Comparison of ENCODE assay signal across 1 cellular context in the genomic region with DNA sequence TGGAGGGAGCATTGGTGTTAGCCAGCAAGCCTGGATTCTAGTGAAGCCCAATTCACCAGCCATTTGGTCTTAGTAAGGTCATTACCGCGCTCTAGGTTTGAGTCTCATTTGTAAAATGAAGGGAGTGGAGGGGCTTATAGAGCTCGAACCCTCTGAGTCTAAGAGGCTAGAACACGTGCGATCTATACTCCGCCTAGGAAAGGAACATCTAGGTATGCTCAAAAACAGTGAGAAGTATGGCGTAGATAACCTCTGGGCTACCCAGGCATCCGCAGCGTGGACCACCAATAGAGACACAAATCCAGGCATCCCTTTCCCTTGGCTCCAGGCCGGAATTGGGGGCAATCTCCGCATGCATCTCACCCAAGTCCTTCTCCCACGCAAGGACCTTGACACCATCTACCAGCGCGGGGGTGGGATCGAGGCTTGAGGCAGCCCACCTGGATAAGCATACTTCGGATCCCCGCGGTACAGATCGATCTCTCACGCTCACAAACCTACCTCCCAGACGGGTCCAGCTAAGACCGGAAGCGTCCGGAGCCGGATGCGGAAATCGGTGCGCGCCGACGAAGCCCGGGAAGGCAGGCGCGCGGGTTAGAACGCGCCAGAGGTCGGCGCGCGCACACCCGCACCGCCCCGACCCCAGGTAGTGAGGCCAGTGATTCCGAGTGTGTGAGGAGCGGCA.
A peak's percentile ranks its signal among the peaks of the same experiment; 100 is the strongest.
TF ChIP-seq lines count a peak whose summit lies in the region.

A gene (plus strand): TSS at position 556 of the 685 bp plus-strand sequence. CDS start 636 bp downstream, outside the sequence.

TF ChIP-seq in A549, 52 proteins besides CTCF, POLR2A, EP300 and RAD21 (continued from another document):
- TF ChIP-seq, protein P1, sequence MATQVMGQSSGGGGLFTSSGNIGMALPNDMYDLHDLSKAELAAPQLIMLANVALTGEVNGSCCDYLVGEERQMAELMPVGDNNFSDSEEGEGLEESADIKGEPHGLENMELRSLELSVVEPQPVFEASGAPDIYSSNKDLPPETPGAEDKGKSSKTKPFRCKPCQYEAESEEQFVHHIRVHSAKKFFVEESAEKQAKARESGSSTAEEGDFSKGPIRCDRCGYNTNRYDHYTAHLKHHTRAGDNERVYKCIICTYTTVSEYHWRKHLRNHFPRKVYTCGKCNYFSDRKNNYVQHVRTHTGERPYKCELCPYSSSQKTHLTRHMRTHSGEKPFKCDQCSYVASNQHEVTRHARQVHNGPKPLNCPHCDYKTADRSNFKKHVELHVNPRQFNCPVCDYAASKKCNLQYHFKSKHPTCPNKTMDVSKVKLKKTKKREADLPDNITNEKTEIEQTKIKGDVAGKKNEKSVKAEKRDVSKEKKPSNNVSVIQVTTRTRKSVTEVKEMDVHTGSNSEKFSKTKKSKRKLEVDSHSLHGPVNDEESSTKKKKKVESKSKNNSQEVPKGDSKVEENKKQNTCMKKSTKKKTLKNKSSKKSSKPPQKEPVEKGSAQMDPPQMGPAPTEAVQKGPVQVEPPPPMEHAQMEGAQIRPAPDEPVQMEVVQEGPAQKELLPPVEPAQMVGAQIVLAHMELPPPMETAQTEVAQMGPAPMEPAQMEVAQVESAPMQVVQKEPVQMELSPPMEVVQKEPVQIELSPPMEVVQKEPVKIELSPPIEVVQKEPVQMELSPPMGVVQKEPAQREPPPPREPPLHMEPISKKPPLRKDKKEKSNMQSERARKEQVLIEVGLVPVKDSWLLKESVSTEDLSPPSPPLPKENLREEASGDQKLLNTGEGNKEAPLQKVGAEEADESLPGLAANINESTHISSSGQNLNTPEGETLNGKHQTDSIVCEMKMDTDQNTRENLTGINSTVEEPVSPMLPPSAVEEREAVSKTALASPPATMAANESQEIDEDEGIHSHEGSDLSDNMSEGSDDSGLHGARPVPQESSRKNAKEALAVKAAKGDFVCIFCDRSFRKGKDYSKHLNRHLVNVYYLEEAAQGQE (IDR thresholded peaks at IDR 0.05) = no peak; the same call in 1 of the 2 replicates
- no peak for TF ChIP-seq ESRRA (IDR thresholded peaks at IDR 0.05; ENCODE audit: borderline replicate concordance, low read length)
- TF ChIP-seq, protein P2, sequence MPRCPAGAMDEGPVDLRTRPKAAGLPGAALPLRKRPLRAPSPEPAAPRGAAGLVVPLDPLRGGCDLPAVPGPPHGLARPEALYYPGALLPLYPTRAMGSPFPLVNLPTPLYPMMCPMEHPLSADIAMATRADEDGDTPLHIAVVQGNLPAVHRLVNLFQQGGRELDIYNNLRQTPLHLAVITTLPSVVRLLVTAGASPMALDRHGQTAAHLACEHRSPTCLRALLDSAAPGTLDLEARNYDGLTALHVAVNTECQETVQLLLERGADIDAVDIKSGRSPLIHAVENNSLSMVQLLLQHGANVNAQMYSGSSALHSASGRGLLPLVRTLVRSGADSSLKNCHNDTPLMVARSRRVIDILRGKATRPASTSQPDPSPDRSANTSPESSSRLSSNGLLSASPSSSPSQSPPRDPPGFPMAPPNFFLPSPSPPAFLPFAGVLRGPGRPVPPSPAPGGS (IDR thresholded peaks at IDR 0.05) = peak; percentile 92; the same call in 1 of the 3 replicates
- no peak for TF ChIP-seq RARB (CRISPR knock-in tag; IDR thresholded peaks at IDR 0.05)
- TF ChIP-seq GATA3 (IDR thresholded peaks at IDR 0.05; ENCODE audit: borderline replicate concordance) = no peak
- no peak for TF ChIP-seq BHLHE40 (IDR thresholded peaks at IDR 0.05; ENCODE audit: low read depth, low read length)
- TF ChIP-seq CEBPB (IDR thresholded peaks at IDR 0.05) = no peak
- TF ChIP-seq ZNF302 (CRISPR knock-in tag; IDR thresholded peaks at IDR 0.05) = no peak
- TF ChIP-seq FOXS1 (CRISPR knock-in tag; IDR thresholded peaks at IDR 0.05) = no peak
- TF ChIP-seq, protein P3, sequence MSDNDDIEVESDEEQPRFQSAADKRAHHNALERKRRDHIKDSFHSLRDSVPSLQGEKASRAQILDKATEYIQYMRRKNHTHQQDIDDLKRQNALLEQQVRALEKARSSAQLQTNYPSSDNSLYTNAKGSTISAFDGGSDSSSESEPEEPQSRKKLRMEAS (IDR thresholded peaks at IDR 0.05) = peak; percentile 14; the same call in 1 of the 2 replicates
- TF ChIP-seq, protein P4, sequence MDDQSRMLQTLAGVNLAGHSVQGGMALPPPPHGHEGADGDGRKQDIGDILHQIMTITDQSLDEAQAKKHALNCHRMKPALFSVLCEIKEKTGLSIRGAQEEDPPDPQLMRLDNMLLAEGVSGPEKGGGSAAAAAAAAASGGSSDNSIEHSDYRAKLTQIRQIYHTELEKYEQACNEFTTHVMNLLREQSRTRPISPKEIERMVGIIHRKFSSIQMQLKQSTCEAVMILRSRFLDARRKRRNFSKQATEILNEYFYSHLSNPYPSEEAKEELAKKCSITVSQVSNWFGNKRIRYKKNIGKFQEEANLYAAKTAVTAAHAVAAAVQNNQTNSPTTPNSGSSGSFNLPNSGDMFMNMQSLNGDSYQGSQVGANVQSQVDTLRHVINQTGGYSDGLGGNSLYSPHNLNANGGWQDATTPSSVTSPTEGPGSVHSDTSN (IDR thresholded peaks at IDR 0.05) = no peak
- no peak for TF ChIP-seq HOXA7 (CRISPR knock-in tag; IDR thresholded peaks at IDR 0.05)
- no peak for TF ChIP-seq ZC3H11A (IDR thresholded peaks at IDR 0.05)
- TF ChIP-seq, protein P5, sequence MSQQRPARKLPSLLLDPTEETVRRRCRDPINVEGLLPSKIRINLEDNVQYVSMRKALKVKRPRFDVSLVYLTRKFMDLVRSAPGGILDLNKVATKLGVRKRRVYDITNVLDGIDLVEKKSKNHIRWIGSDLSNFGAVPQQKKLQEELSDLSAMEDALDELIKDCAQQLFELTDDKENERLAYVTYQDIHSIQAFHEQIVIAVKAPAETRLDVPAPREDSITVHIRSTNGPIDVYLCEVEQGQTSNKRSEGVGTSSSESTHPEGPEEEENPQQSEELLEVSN (IDR thresholded peaks at IDR 0.05; ENCODE audit: borderline replicate concordance, low read depth) = 0 out of 2 replicates have a peak, but pooled peaks have one; percentile 43
- no peak; a peak in 1 of 5 replicates for TF ChIP-seq JUN (IDR thresholded peaks at IDR 0.05)
- no peak for TF ChIP-seq HOXB5 (CRISPR knock-in tag; IDR thresholded peaks at IDR 0.05)
- TF ChIP-seq POLR2AphosphoS2 (conservative IDR thresholded peaks at IDR 0.05; ENCODE audit: low read length) = no peak
- TF ChIP-seq EHF (CRISPR knock-in tag; IDR thresholded peaks at IDR 0.05) = no peak
- TF ChIP-seq MAZ (IDR thresholded peaks at IDR 0.05; ENCODE audit: borderline replicate concordance, low read depth, low read length) = no peak
- TF ChIP-seq, protein P6, sequence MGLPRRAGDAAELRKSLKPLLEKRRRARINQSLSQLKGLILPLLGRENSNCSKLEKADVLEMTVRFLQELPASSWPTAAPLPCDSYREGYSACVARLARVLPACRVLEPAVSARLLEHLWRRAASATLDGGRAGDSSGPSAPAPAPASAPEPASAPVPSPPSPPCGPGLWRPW (IDR thresholded peaks at IDR 0.05) = no peak
- TF ChIP-seq EHMT2 (IDR thresholded peaks at IDR 0.05; ENCODE audit: low read depth) = no peak
- no peak for TF ChIP-seq FOSB (CRISPR knock-in tag; IDR thresholded peaks at IDR 0.05)
- TF ChIP-seq ZFP36 (IDR thresholded peaks at IDR 0.05; ENCODE audit: borderline replicate concordance, partially characterized antibody) = no peak
- TF ChIP-seq SREBF2 (IDR thresholded peaks at IDR 0.05) = no peak
- TF ChIP-seq FOSL2 (IDR thresholded peaks at IDR 0.05) = no peak
- TF ChIP-seq FOSL2 (CRISPR knock-in tag; IDR thresholded peaks at IDR 0.05) = no peak
- no peak for TF ChIP-seq CBX8 (IDR thresholded peaks at IDR 0.05)
- TF ChIP-seq, protein P7, sequence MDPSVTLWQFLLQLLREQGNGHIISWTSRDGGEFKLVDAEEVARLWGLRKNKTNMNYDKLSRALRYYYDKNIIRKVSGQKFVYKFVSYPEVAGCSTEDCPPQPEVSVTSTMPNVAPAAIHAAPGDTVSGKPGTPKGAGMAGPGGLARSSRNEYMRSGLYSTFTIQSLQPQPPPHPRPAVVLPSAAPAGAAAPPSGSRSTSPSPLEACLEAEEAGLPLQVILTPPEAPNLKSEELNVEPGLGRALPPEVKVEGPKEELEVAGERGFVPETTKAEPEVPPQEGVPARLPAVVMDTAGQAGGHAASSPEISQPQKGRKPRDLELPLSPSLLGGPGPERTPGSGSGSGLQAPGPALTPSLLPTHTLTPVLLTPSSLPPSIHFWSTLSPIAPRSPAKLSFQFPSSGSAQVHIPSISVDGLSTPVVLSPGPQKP (IDR thresholded peaks at IDR 0.05; ENCODE audit: low read depth, low read length) = no peak
- TF ChIP-seq KDM1A (IDR thresholded peaks at IDR 0.05; ENCODE audit: low read depth) = no peak
